Comparison of ENCODE assay signal across 32 cellular contexts in the genomic region with DNA sequence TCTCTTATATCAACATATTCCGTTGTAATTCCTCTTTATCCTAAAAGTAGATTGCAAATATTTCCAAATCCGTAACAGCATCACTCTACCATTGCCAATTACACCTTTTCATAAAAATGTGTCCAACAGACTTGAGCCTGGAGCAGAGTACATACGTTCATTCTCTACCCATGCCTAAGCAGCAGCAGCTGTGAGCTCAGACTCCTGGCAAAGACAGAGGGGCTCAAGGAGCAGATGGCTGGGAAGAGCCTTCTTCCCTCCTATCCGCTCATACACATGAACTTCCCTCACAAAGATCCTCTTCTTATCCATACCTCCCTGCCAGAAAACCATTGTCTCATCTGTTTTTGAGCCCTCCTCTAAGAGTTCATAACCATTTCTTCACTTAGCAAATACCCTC.
"Had no signal": no experiment of that assay in that cellular context is flagged by ENCODE, and none has a peak within 500 bp of the region (broad histone marks: within the 10 kb centered on the region; RNA-seq: fewer than 3 reads in every experiment).

No MANE protein-coding gene starts in this region.

- H3K27ac ChIP-seq: ascending aorta, brain microvascular endothelial cell, coronary artery, gastroesophageal sphincter, heart left ventricle, right atrium auricular region, stomach, thyroid gland, upper lobe of left lung, vagina, VCaP had no signal

- H3K9me3 Mint-ChIP-seq: activated T-helper 1 cell treated with anti-CD3 and anti-CD28 coated beads, Interleukin-12 subunit alpha, Interleukin-12 subunit beta, Interleukin-2, Interleukin-4 antibody, amounts not matched to agents 30 ng/mL and 10 ng/mL and 1 ng/mL, durations not matched to agents 14 hours and 24 hours and 36 hours had no signal

- DNase-seq: activated CD4-positive, alpha-beta T cell treated with anti-CD3 and anti-CD28 coated beads for 48 hours; activated CD4-positive, alpha-beta T cell treated with anti-CD3 and anti-CD28 coated beads, Interleukin-2, amount 50 U/mL, for 48 hours; activated CD8-positive, alpha-beta memory T cell treated with anti-CD3 and anti-CD28 coated beads for 24 hours; activated effector memory CD4-positive, alpha-beta T cell treated with anti-CD3 and anti-CD28 coated beads, Interleukin-2, amount 50 U/mL, for 16 hours; activated naive CD4-positive, alpha-beta T cell treated with anti-CD3 and anti-CD28 coated beads for 36 hours; activated naive CD8-positive, alpha-beta T cell treated with anti-CD3 and anti-CD28 coated beads, Interleukin-2, amount 10 ng/mL, durations not matched to agents 7 days and 5 days; brain microvascular endothelial cell; effector memory CD8-positive, alpha-beta T cell; heart left ventricle; hypothalamus; immature natural killer cell; kidney; left colon; mammary epithelial cell; naive B cell; occipital lobe; stimulated activated CD4-positive, alpha-beta T cell treated with anti-CD3 and anti-CD28 coated beads, Interleukin-15, amount 100 ng/mL, for 24 hours; stimulated activated CD4-positive, alpha-beta T cell treated with anti-CD3 and anti-CD28 coated beads, Interleukin-2, amount 100 ng/mL, for 24 hours; stimulated activated naive B cell treated with anti-CD40 and anti-IgM and Interleukin-4, amounts not matched to agents 10 μg/mL and 1 μg/mL and 100 μg/mL, for 72 hours; stomach; thyroid gland had no signal

- H3K4me3 ChIP-seq: ascending aorta, coronary artery, gastroesophageal sphincter, heart left ventricle, right atrium auricular region, stomach, thyroid gland, upper lobe of left lung, vagina had no signal

- H3K36me3 Mint-ChIP-seq: activated naive CD8-positive, alpha-beta T cell treated with anti-CD3 and anti-CD28 coated beads, Interleukin-2, amount 10 ng/mL, durations not matched to agents 7 days and 5 days; mesothelial cell of epicardium had no signal

- H3K36me3 ChIP-seq: ascending aorta, brain microvascular endothelial cell, gastroesophageal sphincter, heart left ventricle, right atrium auricular region, stomach, thyroid gland, upper lobe of left lung, vagina had no signal

- H3K9me3 ChIP-seq: ascending aorta, thyroid gland, upper lobe of left lung, vagina had no signal

- H3K4me3 Mint-ChIP-seq: activated naive CD4-positive, alpha-beta T cell treated with anti-CD3 and anti-CD28 coated beads for 36 hours; activated naive CD8-positive, alpha-beta T cell treated with anti-CD3 and anti-CD28 coated beads, Interleukin-2, amount 10 ng/mL, durations not matched to agents 7 days and 5 days; activated T-helper 1 cell treated with anti-CD3 and anti-CD28 coated beads, Interleukin-12 subunit alpha, Interleukin-12 subunit beta, Interleukin-2, Interleukin-4 antibody, amounts not matched to agents 30 ng/mL and 10 ng/mL and 1 ng/mL, durations not matched to agents 14 hours and 24 hours and 36 hours; effector memory CD8-positive, alpha-beta T cell; immature natural killer cell; mesothelial cell of epicardium; naive B cell; neural crest cell; stimulated activated naive B cell treated with anti-CD40 and anti-IgM and Interleukin-4, amounts not matched to agents 10 μg/mL and 1 μg/mL and 100 μg/mL, for 72 hours had no signal

- H3K4me1 ChIP-seq: ascending aorta, gastroesophageal sphincter, heart left ventricle, right atrium auricular region, stomach, thyroid gland, upper lobe of left lung, vagina had no signal

- H3K4me1 Mint-ChIP-seq: activated naive CD8-positive, alpha-beta T cell treated with anti-CD3 and anti-CD28 coated beads, Interleukin-2, amount 10 ng/mL, durations not matched to agents 7 days and 5 days; immature natural killer cell; mesothelial cell of epicardium; naive B cell had no signal

- ATAC-seq: activated CD4-positive, CD25-positive, alpha-beta regulatory T cell treated with anti-CD3 and anti-CD28 coated beads, Interleukin-2, amount 50 U/mL, for 24 hours; effector memory CD8-positive, alpha-beta T cell; gastroesophageal sphincter; heart left ventricle; left colon; stimulated activated naive B cell treated with anti-CD40 and anti-IgM and Interleukin-4, amounts not matched to agents 10 μg/mL and 1 μg/mL and 100 μg/mL, for 72 hours had no signal

- H3K27me3 ChIP-seq: ascending aorta, brain microvascular endothelial cell, gastroesophageal sphincter, heart left ventricle, right atrium auricular region, stomach, thyroid gland, upper lobe of left lung, vagina had no signal

- H3K27ac Mint-ChIP-seq: activated naive CD4-positive, alpha-beta T cell treated with anti-CD3 and anti-CD28 coated beads for 36 hours; activated naive CD8-positive, alpha-beta T cell treated with anti-CD3 and anti-CD28 coated beads, Interleukin-2, amount 10 ng/mL, durations not matched to agents 7 days and 5 days; activated T-helper 1 cell treated with anti-CD3 and anti-CD28 coated beads, Interleukin-12 subunit alpha, Interleukin-12 subunit beta, Interleukin-2, Interleukin-4 antibody, amounts not matched to agents 30 ng/mL and 10 ng/mL and 1 ng/mL, durations not matched to agents 14 hours and 24 hours and 36 hours; effector memory CD8-positive, alpha-beta T cell; immature natural killer cell; mesothelial cell of epicardium; naive B cell; stimulated activated naive B cell treated with anti-CD40 and anti-IgM and Interleukin-4, amounts not matched to agents 10 μg/mL and 1 μg/mL and 100 μg/mL, for 72 hours had no signal
